12 cellular contexts compared by ENCODE assay signal in genomic region chr3:64354956-64355355, GRCh38.
DNase-seq lines count a peak whose midpoint lies in the region; ATAC-seq, FAIRE-seq and TF ChIP-seq lines count a peak whose summit lies in the region.
"Had no signal": no experiment of that assay in that cellular context is flagged by ENCODE, and none has a peak within 500 bp of the region (broad histone marks: within the 10 kb centered on the region; RNA-seq: fewer than 3 reads in every experiment).

No MANE protein-coding gene starts in this region.

- H3K9ac ChIP-seq in muscle layer of colon (ENCODE audit: low read length): no peak overlapping the region

- 68 to 77% methylated on average over 5 of the region's 5 CpGs for WGBS in heart right ventricle, 2 donors

- no peak overlapping the region for H3K4me3 ChIP-seq in heart right ventricle
- no peak overlapping the region for H3K4me3 ChIP-seq in right atrium auricular region
- peak overlapping the region; percentile 18 for H3K4me3 ChIP-seq in coronary artery
- peak overlapping the region in 1 of 2 donors; percentile 36 for H3K4me3 ChIP-seq in muscle layer of colon (ENCODE audit: low read depth in 1 of 2, low read length in 2 of 2)
- H3K4me3 ChIP-seq: SK-N-MC had no signal

- intact Hi-C loops in heart right ventricle (cut with DNase I): no loop called here

- ATAC-seq in heart right ventricle: peak in 1 of 8 donors; percentile 18
- no peak for ATAC-seq in GM18867 (IDR thresholded peaks at IDR 0.05; ENCODE audit: unreplicated experiment)

- H3K27ac ChIP-seq in heart right ventricle: peak overlapping the region in 6 of 10 donors; percentile 4 to 60 (median 47)
- H3K27ac ChIP-seq in right atrium auricular region: peak overlapping the region in 1 of 2 donors; percentile 7
- peak overlapping the region in 1 of 2 donors; percentile 49 for H3K27ac ChIP-seq in coronary artery
- peak overlapping the region; percentile 79 for H3K27ac ChIP-seq in muscle layer of colon (ENCODE audit: low read depth, low read length)
- H3K27ac ChIP-seq: SK-N-MC had no signal

- no peak for TF ChIP-seq CTCF in heart right ventricle (IDR thresholded peaks at IDR 0.05)
- TF ChIP-seq CTCF in right atrium auricular region (IDR thresholded peaks at IDR 0.05): no peak
- TF ChIP-seq CTCF in coronary artery (IDR thresholded peaks at IDR 0.05): no peak

- H3K36me3 ChIP-seq in heart right ventricle: no peaks in the 10 kb centered on the region
- H3K36me3 ChIP-seq in right atrium auricular region: no peaks in the 10 kb centered on the region
- H3K36me3 ChIP-seq in muscle layer of colon (ENCODE audit: insufficient read depth, low read length): no peaks in the 10 kb centered on the region

- H3K27me3 ChIP-seq in heart right ventricle (no peaks in the 10 kb centered on the region), right atrium auricular region (no peaks in the 10 kb centered on the region), muscle layer of colon (ENCODE audit: control insufficient read depth in 1 of 2, insufficient read depth in 2 of 2, low read length in 2 of 2) (no peaks in the 10 kb centered on the region)

- DNase-seq in heart right ventricle (no peak), right atrium auricular region (ENCODE audit: low spot score) (no peak), coronary artery (ENCODE audit: low spot score) (no peak), urothelium cell line (ENCODE audit: low spot score) (no peak), NCI-H510A (lab: John Stamatoyannopoulos, UW) (no peak), GDM1 (lab: John Stamatoyannopoulos, UW) (no peak)
- DNase-seq: activated CD4-positive, CD25-positive, alpha-beta regulatory T cell treated with anti-CD3 and anti-CD28 coated beads, Interleukin-2, amount 50 U/mL, for 72 hours; NCI-H1092 treated with DMSO at 0.1 percent for 48 hours; stimulated activated CD8-positive, alpha-beta memory T cell treated with anti-CD3 and anti-CD28 coated beads, Interleukin-4, amount 100 ng/mL, for 48 hours had no signal

- H3K4me1 ChIP-seq in heart right ventricle (peaks cover 0 to 62% (median 25%) of the 10 kb centered on the region in 9 donors), right atrium auricular region (peaks cover 0 to 23% of the 10 kb centered on the region in 2 donors), muscle layer of colon (ENCODE audit: insufficient read depth, low read length) (peaks cover 57% of the 10 kb centered on the region)

- peak; percentile 46 for FAIRE-seq in urothelium cell line (lab: Jason Lieb, UNC)

- H3K9me3 ChIP-seq in heart right ventricle (no peaks in the 10 kb centered on the region), right atrium auricular region (no peaks in the 10 kb centered on the region), muscle layer of colon (ENCODE audit: low read length) (no peaks in the 10 kb centered on the region)
